ENCODE assay signal across 18 cellular contexts in genomic region chr13:87923713-87924112, GRCh38.
DNase-seq lines count a peak whose midpoint lies in the region; ATAC-seq, FAIRE-seq and TF ChIP-seq lines count a peak whose summit lies in the region.
"Had no signal": no experiment of that assay in that cellular context is flagged by ENCODE, and none has a peak within 500 bp of the region (broad histone marks: within the 10 kb centered on the region; RNA-seq: fewer than 3 reads in every experiment).

No MANE protein-coding gene starts in this region.

- no peaks in the 10 kb centered on the region for H3K4me1 ChIP-seq in body of pancreas
- no peaks in the 10 kb centered on the region for H3K4me1 ChIP-seq in spleen
- H3K4me1 ChIP-seq: HAP-1 had no signal

- H3K27ac ChIP-seq in body of pancreas (peak overlapping the region in 3 of 4 donors; percentile 17 to 63 (median 22)), spleen (no peak overlapping the region)
- H3K27ac ChIP-seq: HL-60, KMS-11 had no signal

- WGBS in body of pancreas, 2 donors = 12 to 13% methylated on average over 3 of the region's 3 CpGs
- whole genome bisulfite sequencing in spleen, 5 donors = 61 to 82% (median 72%) methylated on average over 3 of the region's 3 CpGs

- DNase-seq in NCI-H345 (lab: John Stamatoyannopoulos, UW) (peak; percentile 37), NCI-H345 treated with DMSO at 0.1 percent for 48 hours (lab: John Stamatoyannopoulos, UW; ENCODE audit: unreplicated experiment) (no peak), H54 (ENCODE audit: insufficient read length, low spot score) (no peak), NCI-H187 treated with DMSO at 0.1 percent for 48 hours (lab: John Stamatoyannopoulos, UW) (peak; percentile 8), body of pancreas (peak in 3 of 4 donors; percentile 10 to 44 (median 15)), spleen (no peak), NAMALWA (ENCODE audit: low spot score) (no peak)
- DNase-seq: CD4-positive, alpha-beta T cell; DMS153; GF-D8; NCI-H1930; NCI-H774 had no signal

- TF ChIP-seq CTCF in body of pancreas (IDR thresholded peaks at IDR 0.05) = no peak
- no peak for TF ChIP-seq CTCF in spleen (IDR thresholded peaks at IDR 0.05 in 8 of 11, conservative IDR thresholded peaks at IDR 0.05 in 3 of 11)

- TF ChIP-seq POLR2A in H54 (IDR thresholded peaks at IDR 0.05; ENCODE audit: low read depth, low read length) (no peak), body of pancreas (IDR thresholded peaks at IDR 0.05) (no peak), spleen (IDR thresholded peaks at IDR 0.05) (no peak)

- H3K36me3 ChIP-seq in body of pancreas (replicated peaks in 1 of 2; ENCODE audit: insufficient read depth in 1 of 2, low read depth in 2 of 2) (no peaks in the 10 kb centered on the region), spleen (no peaks in the 10 kb centered on the region)
- H3K36me3 ChIP-seq: HAP-1 had no signal

- H3K27me3 ChIP-seq in body of pancreas = no peaks in the 10 kb centered on the region
- H3K27me3 ChIP-seq in spleen (replicated peaks in 1 of 7) = no peaks in the 10 kb centered on the region

- H3K9me3 ChIP-seq in body of pancreas (no peaks in the 10 kb centered on the region), spleen (peaks cover 0 to 11% (median 0%) of the 10 kb centered on the region in 8 donors)
- H3K9me3 ChIP-seq: HAP-1 had no signal

- peak; percentile 77 for ATAC-seq in body of pancreas
- ATAC-seq: Panc1, Right ventricle myocardium inferior had no signal

- no peak overlapping the region for H3K4me3 ChIP-seq in body of pancreas
- H3K4me3 ChIP-seq in spleen = no peak overlapping the region
- H3K4me3 ChIP-seq: HAP-1 had no signal

- intact Hi-C loops in body of pancreas (cut with DNase I) (no loop called here), spleen (cut with DNase I; ENCODE audit: low total_unique reads) (no loop called here)

- FAIRE-seq in H54 (lab: Jason Lieb, UNC) = peak; percentile 6
- FAIRE-seq: A204.1 had no signal

Comparison
In these comparisons a context has a peak if more than half of its experiments do, and no peak if none do; other contexts are left out.
1. DNase-seq: peak in NCI-H345 (single experiment), NCI-H187 treated with DMSO at 0.1 percent for 48 hours (single experiment) and body of pancreas (3 of 4); none in NCI-H345 treated with DMSO at 0.1 percent for 48 hours (single experiment), H54 (single experiment), spleen (single experiment) and NAMALWA (single experiment).
2. H3K27ac ChIP-seq: peak in body of pancreas (3 of 4); none in spleen (0 of 8).